20 cellular contexts compared by ENCODE assay signal in the genomic region with DNA sequence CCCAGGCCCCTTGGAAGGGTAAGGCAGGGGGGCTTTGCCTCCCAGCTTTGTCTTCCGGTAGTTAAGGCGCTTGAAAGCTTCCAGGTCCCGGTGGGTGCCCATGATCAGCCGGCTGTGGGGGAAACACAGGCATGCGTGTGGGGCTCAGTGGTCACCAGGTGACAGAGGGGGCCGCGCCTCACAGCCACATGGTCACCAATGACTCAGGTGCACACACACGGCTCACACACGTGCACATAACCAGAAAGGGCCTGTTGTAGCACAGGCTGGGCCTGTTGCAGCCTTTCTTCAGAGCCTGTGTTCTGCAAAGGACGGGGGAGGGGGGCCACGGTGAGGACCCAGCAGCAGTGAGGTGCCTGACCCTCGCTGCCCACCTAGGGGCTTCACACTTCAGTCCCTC. TPM values are rescaled to one million over a fixed set of nuclear protein-coding genes. Genes with fewer than 3 reads are reported as not detected.
A peak's percentile ranks its signal among the peaks of the same experiment; 100 is the strongest.
DNase-seq lines count a peak whose midpoint lies in the region; ATAC-seq and TF ChIP-seq lines count a peak whose summit lies in the region.
"Had no signal": no experiment of that assay in that cellular context is flagged by ENCODE, and none has a peak within 500 bp of the region (broad histone marks: within the 10 kb centered on the region; RNA-seq: fewer than 3 reads in every experiment).

No MANE protein-coding gene starts in this region.

- no peak overlapping the region for H3K23ac ChIP-seq in mesendoderm (ENCODE audit: low read length)

- no peak overlapping the region for H2BK120ac ChIP-seq in mesendoderm (ENCODE audit: low read depth, low read length)

- H3K27me3 Mint-ChIP-seq in activated CD4-positive, alpha-beta T cell treated with anti-CD3 and anti-CD28 coated beads for 36 hours, result no peaks in the 10 kb centered on the region
- H3K27me3 Mint-ChIP-seq in central memory CD8-positive, alpha-beta T cell, result no peaks in the 10 kb centered on the region

- H3K36me3 ChIP-seq in Loucy (ENCODE audit: insufficient read depth, low read length), result no peaks in the 10 kb centered on the region
- H3K36me3 ChIP-seq in mesendoderm (ENCODE audit: control insufficient read depth, insufficient read depth, low read length), result no peaks in the 10 kb centered on the region
- H3K36me3 ChIP-seq: ascending aorta, SJCRH30, tibial artery had no signal

- no peak for TF ChIP-seq CTCF in Loucy (conservative IDR thresholded peaks at IDR 0.05; ENCODE audit: low read length)

- H3K27me3 ChIP-seq in Loucy (ENCODE audit: insufficient read depth, low read length, poor library complexity, severe bottlenecking) (no peaks in the 10 kb centered on the region), mesendoderm (ENCODE audit: insufficient read depth, low read length, poor library complexity) (no peaks in the 10 kb centered on the region)
- H3K27me3 ChIP-seq: ascending aorta, tibial artery had no signal

- H4K20me1 ChIP-seq in Loucy (ENCODE audit: insufficient read depth, low read length, poor library complexity, severe bottlenecking), result no peaks in the 10 kb centered on the region

- no peaks in the 10 kb centered on the region for H3K36me3 Mint-ChIP-seq in activated CD4-positive, alpha-beta T cell treated with anti-CD3 and anti-CD28 coated beads for 36 hours (ENCODE audit: low read depth)
- peaks cover 2% of the 10 kb centered on the region for H3K36me3 Mint-ChIP-seq in central memory CD8-positive, alpha-beta T cell (ENCODE audit: insufficient read depth)

- H3K18ac ChIP-seq in mesendoderm (ENCODE audit: low read length), result no peak overlapping the region

- POLR2A ChIA-PET in activated CD4-positive, alpha-beta T cell treated with anti-CD3 and anti-CD28 coated beads for 36 hours (lab: Charles Lee), result interaction anchor here (0.6 to 1.0 kb wide), 2 partner anchors 11 to 782 kb away, joined by 3 to 5 read pairs; no protein-coding TSS in a partner anchor

- no peak overlapping the region for H3K27ac Mint-ChIP-seq in activated CD4-positive, alpha-beta T cell treated with anti-CD3 and anti-CD28 coated beads for 36 hours
- H3K27ac Mint-ChIP-seq in central memory CD8-positive, alpha-beta T cell (ENCODE audit: low read depth), result no peak overlapping the region

- no peak overlapping the region for H2BK5ac ChIP-seq in mesendoderm (ENCODE audit: low read length)

- no peaks in the 10 kb centered on the region; the same call in 1 of the 2 replicates for H3K79me2 ChIP-seq in Loucy (ENCODE audit: insufficient read depth, low read length)
- H3K79me2 ChIP-seq in mesendoderm (ENCODE audit: control insufficient read depth, insufficient read depth, low read length), result no peaks in the 10 kb centered on the region
- H3K79me2 ChIP-seq: parathyroid adenoma had no signal

- CTCF ChIA-PET in activated CD4-positive, alpha-beta T cell treated with anti-CD3 and anti-CD28 coated beads for 36 hours (lab: Charles Lee), result interaction anchor here (0.6 to 2.1 kb wide), 5 partner anchors 145 to 254 kb away, joined by 3 to 8 read pairs (median 4); partner anchors contain the start of genes ASF1B, MISP3 and RLN3

- H3K9me3 ChIP-seq in Loucy (ENCODE audit: insufficient read depth, low read depth, low read length), result no peaks in the 10 kb centered on the region
- H3K9me3 ChIP-seq: ascending aorta, SJCRH30, tibial artery had no signal

- H3K4me2 ChIP-seq in Loucy (ENCODE audit: low read depth, low read length, poor library complexity, severe bottlenecking) (peak overlapping the region; percentile 79), mesendoderm (ENCODE audit: low read length) (no peak overlapping the region)

- no peak overlapping the region for H3K4me3 Mint-ChIP-seq in activated CD4-positive, alpha-beta T cell treated with anti-CD3 and anti-CD28 coated beads for 36 hours
- peak overlapping the region; percentile 67 for H3K4me3 Mint-ChIP-seq in central memory CD8-positive, alpha-beta T cell
- H3K4me3 Mint-ChIP-seq: HFFc6 had no signal

- H3K27ac ChIP-seq in skin epidermis (peak overlapping the region in 15 of 21 experiments; percentile 45 to 90 (median 83)), mesendoderm (ENCODE audit: low read depth, low read length) (no peak overlapping the region)
- H3K27ac ChIP-seq: parathyroid adenoma, SJCRH30 had no signal

- no peak overlapping the region for H2BK15ac ChIP-seq in mesendoderm (replicated peaks; ENCODE audit: low read depth)

- ATAC-seq in activated CD4-positive, alpha-beta T cell treated with anti-CD3 and anti-CD28 coated beads for 36 hours, result no peak
- ATAC-seq in central memory CD8-positive, alpha-beta T cell (replicated peaks; ENCODE audit: extremely low read depth, poor library complexity, severe bottlenecking), result no peak
- ATAC-seq in GM21423 (IDR thresholded peaks at IDR 0.05; ENCODE audit: unreplicated experiment), result no peak

- peaks cover 35% of the 10 kb centered on the region for H3K4me1 Mint-ChIP-seq in activated CD4-positive, alpha-beta T cell treated with anti-CD3 and anti-CD28 coated beads for 36 hours
- H3K4me1 Mint-ChIP-seq in central memory CD8-positive, alpha-beta T cell, result peaks cover 62% of the 10 kb centered on the region

- WGBS in mesendoderm (ENCODE audit: extremely low coverage, insufficient coverage, low lambda C conversion rate), result no CpG with 5 or more reads among the region's 12 CpGs

- H3K4ac ChIP-seq in mesendoderm (ENCODE audit: low read depth, low read length), result no peak overlapping the region

- H3K79me1 ChIP-seq in mesendoderm (ENCODE audit: low read length), result no peaks in the 10 kb centered on the region

- no peak overlapping the region for H3K56ac ChIP-seq in mesendoderm (ENCODE audit: low read length)

- H4K8ac ChIP-seq in mesendoderm (ENCODE audit: low read depth, low read length), result no peak overlapping the region

- no peaks in the 10 kb centered on the region for H3F3A ChIP-seq in Loucy (ENCODE audit: low read depth)

- peak overlapping the region; percentile 72 for H3K9ac ChIP-seq in Loucy (ENCODE audit: low read depth, low read length, poor library complexity, severe bottlenecking)
- H3K9ac ChIP-seq in mesendoderm (ENCODE audit: low read length), result no peak overlapping the region
- H3K9ac ChIP-seq: parathyroid adenoma had no signal

- no peak overlapping the region for H2AFZ ChIP-seq in Loucy (ENCODE audit: low read length)

- H4K5ac ChIP-seq in mesendoderm (ENCODE audit: low read length), result no peak overlapping the region

- intact Hi-C loops in activated CD4-positive, alpha-beta T cell treated with anti-CD3 and anti-CD28 coated beads for 36 hours (cut with DNase I, micrococcal nuclease), result loop anchor here (5.0 kb wide), 4 partner anchors 69 to 594 kb away; partner anchors contain the start of genes DCAF15 (in 1 of the 2), IL27RA (in 1 of the 2) and PTGER1 (in 1 of the 2)

- no peak overlapping the region for H2AK5ac ChIP-seq in mesendoderm (ENCODE audit: low read length)

- peaks cover 38% of the 10 kb centered on the region for H3K4me1 ChIP-seq in Loucy (ENCODE audit: insufficient read depth, low read length, poor library complexity, severe bottlenecking)
- H3K4me1 ChIP-seq in mesendoderm (ENCODE audit: control insufficient read depth, low read depth, low read length), result peaks cover 6% of the 10 kb centered on the region

- H3K4me3 ChIP-seq in Loucy (ENCODE audit: low read length, poor library complexity, severe bottlenecking), result peak overlapping the region; percentile 68
- no peak overlapping the region for H3K4me3 ChIP-seq in skin epidermis
- H3K4me3 ChIP-seq in mesendoderm (ENCODE audit: low read length), result no peak overlapping the region
- H3K4me3 ChIP-seq: ascending aorta, SJCRH30, tibial artery had no signal

- no peaks in the 10 kb centered on the region for H3K9me3 Mint-ChIP-seq in activated CD4-positive, alpha-beta T cell treated with anti-CD3 and anti-CD28 coated beads for 36 hours (ENCODE audit: low read depth)
- H3K9me3 Mint-ChIP-seq in central memory CD8-positive, alpha-beta T cell, result no peaks in the 10 kb centered on the region
- H3K9me3 Mint-ChIP-seq: HFFc6 had no signal

- DNase-seq in activated CD4-positive, alpha-beta T cell treated with anti-CD3 and anti-CD28 coated beads for 36 hours, result peak; percentile 39
- no peak for DNase-seq in activated CD4-positive, alpha-beta T cell treated with anti-CD3 and anti-CD28 coated beads for 48 hours
- DNase-seq in central memory CD8-positive, alpha-beta T cell (ENCODE audit: low spot score in 2 of 2), result no peak
- DNase-seq in mesendoderm, result no peak
- no peak for DNase-seq in midbrain (lab: John Stamatoyannopoulos, UW)
- DNase-seq: activated CD4-positive, CD25-positive, alpha-beta regulatory T cell; DMS 273 treated with DMSO at 0.1 percent for 48 hours; effector CD8-positive, alpha-beta T cell; HFFc6; IMR-90; T-helper 9 cell; tibial artery had no signal

- H3K9me2 ChIP-seq in Loucy (replicated peaks; ENCODE audit: low read depth, low read length), result no peaks in the 10 kb centered on the region

RNA-seq across cellular contexts. Expression of gene NANOS3, which starts 5.9 kb away (rescaled TPM):
- 1 to 10 TPM; 1.2 to 1.6 TPM for total RNA-seq in activated CD4-positive, alpha-beta T cell treated with anti-CD3 and anti-CD28 coated beads for 36 hours
- polyA plus RNA-seq in mesendoderm (2013, experiment 1 of 2), result 1.2 TPM
- 0.85 TPM for polyA plus RNA-seq in mesendoderm (2013, experiment 2 of 2)
- total RNA-seq: A172, ascending aorta, IMR-90, lower leg skin had no signal

RNA-seq across cellular contexts. Expression of gene BRME1, which starts 23.1 kb away (rescaled TPM):
- 1 to 10 TPM; 5.3 to 5.5 TPM for total RNA-seq in activated CD4-positive, alpha-beta T cell treated with anti-CD3 and anti-CD28 coated beads for 36 hours
- 2.2 TPM for polyA plus RNA-seq in mesendoderm (2013, experiment 1 of 2)
- 1.8 TPM for polyA plus RNA-seq in mesendoderm (2013, experiment 2 of 2)
- total RNA-seq: ascending aorta had no signal

RNA-seq across cellular contexts. Expression of gene CC2D1A, which starts 23.2 kb away (rescaled TPM):
- 10 to 100 TPM; 30.2 to 34.3 TPM for total RNA-seq in activated CD4-positive, alpha-beta T cell treated with anti-CD3 and anti-CD28 coated beads for 36 hours
- 12.2 TPM for polyA plus RNA-seq in mesendoderm (2013, experiment 1 of 2)
- polyA plus RNA-seq in mesendoderm (2013, experiment 2 of 2), result 12.1 TPM

RNA-seq across cellular contexts. Expression of gene PODNL1, which starts 55.4 kb away (rescaled TPM):
- under 1 TPM; 0.25 to 0.46 TPM for total RNA-seq in activated CD4-positive, alpha-beta T cell treated with anti-CD3 and anti-CD28 coated beads for 36 hours
- 0.21 TPM for polyA plus RNA-seq in mesendoderm (2013, experiment 1 of 2)
- 0.25 TPM for polyA plus RNA-seq in mesendoderm (2013, experiment 2 of 2)
